2 cellular contexts compared by ENCODE assay signal in the genomic region with DNA sequence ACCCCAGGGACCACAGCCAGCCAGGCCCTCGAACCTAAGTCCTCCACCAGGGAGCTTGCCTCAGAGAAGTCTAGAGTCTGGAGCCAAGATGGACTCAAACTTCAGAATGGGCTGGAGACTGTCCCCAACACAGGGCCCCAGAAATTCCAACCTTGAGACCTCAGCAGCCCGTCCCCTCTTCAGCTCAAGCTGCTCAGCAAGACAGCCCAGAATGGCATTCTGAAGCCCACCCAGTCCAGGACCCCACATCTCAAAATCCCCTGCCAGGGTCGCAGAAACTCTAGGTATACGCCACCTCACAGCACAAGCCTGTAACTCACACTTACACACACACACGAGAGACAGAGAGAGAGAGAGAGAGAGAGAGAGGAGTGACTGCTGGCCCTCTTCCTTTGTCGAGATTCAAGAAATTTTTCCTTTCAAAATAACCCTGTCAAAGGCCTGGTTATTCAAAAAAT.
TF ChIP-seq lines count a peak whose summit lies in the region.

No MANE protein-coding gene starts in this region.

TF ChIP-seq in HEK293, 187 proteins besides CTCF, POLR2A, EP300 and RAD21:
- TF ChIP-seq BCL11B (tag by site-specific recombination; IDR thresholded peaks at IDR 0.05; ENCODE audit: low read depth) = no peak
- TF ChIP-seq ZNF596 (tag by site-specific recombination; IDR thresholded peaks at IDR 0.05) = 0 out of 2 replicates have a peak, but pooled peaks have one; percentile 25
- no peak for TF ChIP-seq ZNF37A (tag by site-specific recombination; IDR thresholded peaks at IDR 0.05)
TF ChIP-seq in HEK293: peak in this region for 1.

TF ChIP-seq in K562, 482 proteins besides CTCF, POLR2A, EP300 and RAD21 (continues in another document):
- TF ChIP-seq, protein P1, sequence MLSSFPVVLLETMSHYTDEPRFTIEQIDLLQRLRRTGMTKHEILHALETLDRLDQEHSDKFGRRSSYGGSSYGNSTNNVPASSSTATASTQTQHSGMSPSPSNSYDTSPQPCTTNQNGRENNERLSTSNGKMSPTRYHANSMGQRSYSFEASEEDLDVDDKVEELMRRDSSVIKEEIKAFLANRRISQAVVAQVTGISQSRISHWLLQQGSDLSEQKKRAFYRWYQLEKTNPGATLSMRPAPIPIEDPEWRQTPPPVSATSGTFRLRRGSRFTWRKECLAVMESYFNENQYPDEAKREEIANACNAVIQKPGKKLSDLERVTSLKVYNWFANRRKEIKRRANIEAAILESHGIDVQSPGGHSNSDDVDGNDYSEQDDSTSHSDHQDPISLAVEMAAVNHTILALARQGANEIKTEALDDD (IDR thresholded peaks at IDR 0.05) = no peak
- TF ChIP-seq RBM25 (IDR thresholded peaks at IDR 0.05; ENCODE audit: low read depth, low read length, severe bottlenecking) (no peak), TCF7L2 (IDR thresholded peaks at IDR 0.05; ENCODE audit: low read depth, low read length) (0 out of 2 replicates have a peak, but pooled peaks have one; percentile 6), ELF4 (CRISPR knock-in tag; IDR thresholded peaks at IDR 0.05) (no peak), ZFP30 (CRISPR knock-in tag; IDR thresholded peaks at IDR 0.05; ENCODE audit: borderline replicate concordance) (no peak), DIDO1 (tag; IDR thresholded peaks at IDR 0.05; ENCODE audit: low read depth) (0 out of 2 replicates have a peak, but pooled peaks have one; percentile 23), GTF2E2 (tag; IDR thresholded peaks at IDR 0.05) (peak; percentile 72; the same call in 1 of the 2 replicates), HDGF (IDR thresholded peaks at IDR 0.05) (no peak), MTA2 (IDR thresholded peaks at IDR 0.05; ENCODE audit: low read depth) (peak; percentile 19; the same call in 1 of the 2 replicates), TAF1 (IDR thresholded peaks at IDR 0.05; ENCODE audit: control insufficient read depth, extremely low read depth, insufficient read depth, low read length, severe bottlenecking) (peak; percentile 16), ARNT (IDR thresholded peaks at IDR 0.05) (0 out of 4 replicates have a peak, but pooled peaks of 1 of the 2 experiments have one; percentile 14), SRSF3 (IDR thresholded peaks at IDR 0.05; ENCODE audit: insufficient read depth, low read length) (peak; percentile 32; the same call in 1 of the 2 replicates), MYNN (IDR thresholded peaks at IDR 0.05) (0 out of 2 replicates have a peak, but pooled peaks have one; percentile 1), MYNN (CRISPR knock-in tag; IDR thresholded peaks at IDR 0.05) (no peak), RNF2 (IDR thresholded peaks at IDR 0.05) (0 out of 2 replicates have a peak, but pooled peaks have one; percentile 1), TEAD1 (CRISPR knock-in tag; IDR thresholded peaks at IDR 0.05) (0 out of 4 replicates have a peak, but pooled peaks of 1 of the 2 experiments have one; percentile 14), NEUROD1 (IDR thresholded peaks at IDR 0.05; ENCODE audit: borderline replicate concordance, low read depth, low read length, partially characterized antibody) (peak; percentile 38), GATAD2A (IDR thresholded peaks at IDR 0.05) (peak; percentile 5; the same call in 1 of the 2 replicates), HSF4 (CRISPR knock-in tag; IDR thresholded peaks at IDR 0.05; ENCODE audit: borderline replicate concordance) (peak; percentile 37; the same call in 1 of the 2 replicates), XRCC5 (IDR thresholded peaks at IDR 0.05; ENCODE audit: low read depth, low read length) (peak; percentile 68; the same call in 1 of the 2 replicates), ZNF830 (CRISPR knock-in tag; IDR thresholded peaks at IDR 0.05) (0 out of 2 replicates have a peak, but pooled peaks have one; percentile 10), FOSL1 (tag; conservative IDR thresholded peaks at IDR 0.05) (peak; percentile 52; the same call in 1 of the 2 replicates), BACH1 (tag; IDR thresholded peaks at IDR 0.05) (0 out of 2 replicates have a peak, but pooled peaks have one; percentile 43), FOXJ2 (tag; IDR thresholded peaks at IDR 0.05) (no peak), ZNF133 (CRISPR knock-in tag; IDR thresholded peaks at IDR 0.05) (no peak), SIN3A (IDR thresholded peaks at IDR 0.05; ENCODE audit: borderline replicate concordance in 2 of 2, control insufficient read depth in 1 of 2, low read depth in 2 of 2, low read length in 2 of 2) (0 out of 4 replicates have a peak, but pooled peaks of 1 of the 2 experiments have one; percentile 10)
- TF ChIP-seq, protein P2, sequence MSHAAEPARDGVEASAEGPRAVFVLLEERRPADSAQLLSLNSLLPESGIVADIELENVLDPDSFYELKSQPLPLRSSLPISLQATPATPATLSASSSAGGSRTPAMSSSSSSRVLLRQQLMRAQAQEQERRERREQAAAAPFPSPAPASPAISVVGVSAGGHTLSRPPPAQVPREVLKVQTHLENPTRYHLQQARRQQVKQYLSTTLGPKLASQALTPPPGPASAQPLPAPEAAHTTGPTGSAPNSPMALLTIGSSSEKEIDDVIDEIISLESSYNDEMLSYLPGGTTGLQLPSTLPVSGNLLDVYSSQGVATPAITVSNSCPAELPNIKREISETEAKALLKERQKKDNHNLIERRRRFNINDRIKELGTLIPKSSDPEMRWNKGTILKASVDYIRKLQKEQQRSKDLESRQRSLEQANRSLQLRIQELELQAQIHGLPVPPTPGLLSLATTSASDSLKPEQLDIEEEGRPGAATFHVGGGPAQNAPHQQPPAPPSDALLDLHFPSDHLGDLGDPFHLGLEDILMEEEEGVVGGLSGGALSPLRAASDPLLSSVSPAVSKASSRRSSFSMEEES (CRISPR knock-in tag; IDR thresholded peaks at IDR 0.05) = no peak
- TF ChIP-seq, protein P3, sequence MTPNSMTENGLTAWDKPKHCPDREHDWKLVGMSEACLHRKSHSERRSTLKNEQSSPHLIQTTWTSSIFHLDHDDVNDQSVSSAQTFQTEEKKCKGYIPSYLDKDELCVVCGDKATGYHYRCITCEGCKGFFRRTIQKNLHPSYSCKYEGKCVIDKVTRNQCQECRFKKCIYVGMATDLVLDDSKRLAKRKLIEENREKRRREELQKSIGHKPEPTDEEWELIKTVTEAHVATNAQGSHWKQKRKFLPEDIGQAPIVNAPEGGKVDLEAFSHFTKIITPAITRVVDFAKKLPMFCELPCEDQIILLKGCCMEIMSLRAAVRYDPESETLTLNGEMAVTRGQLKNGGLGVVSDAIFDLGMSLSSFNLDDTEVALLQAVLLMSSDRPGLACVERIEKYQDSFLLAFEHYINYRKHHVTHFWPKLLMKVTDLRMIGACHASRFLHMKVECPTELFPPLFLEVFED (CRISPR knock-in tag; conservative IDR thresholded peaks at IDR 0.05) = 0 out of 2 replicates have a peak, but pooled peaks have one; percentile 9
- TF ChIP-seq, protein P4, sequence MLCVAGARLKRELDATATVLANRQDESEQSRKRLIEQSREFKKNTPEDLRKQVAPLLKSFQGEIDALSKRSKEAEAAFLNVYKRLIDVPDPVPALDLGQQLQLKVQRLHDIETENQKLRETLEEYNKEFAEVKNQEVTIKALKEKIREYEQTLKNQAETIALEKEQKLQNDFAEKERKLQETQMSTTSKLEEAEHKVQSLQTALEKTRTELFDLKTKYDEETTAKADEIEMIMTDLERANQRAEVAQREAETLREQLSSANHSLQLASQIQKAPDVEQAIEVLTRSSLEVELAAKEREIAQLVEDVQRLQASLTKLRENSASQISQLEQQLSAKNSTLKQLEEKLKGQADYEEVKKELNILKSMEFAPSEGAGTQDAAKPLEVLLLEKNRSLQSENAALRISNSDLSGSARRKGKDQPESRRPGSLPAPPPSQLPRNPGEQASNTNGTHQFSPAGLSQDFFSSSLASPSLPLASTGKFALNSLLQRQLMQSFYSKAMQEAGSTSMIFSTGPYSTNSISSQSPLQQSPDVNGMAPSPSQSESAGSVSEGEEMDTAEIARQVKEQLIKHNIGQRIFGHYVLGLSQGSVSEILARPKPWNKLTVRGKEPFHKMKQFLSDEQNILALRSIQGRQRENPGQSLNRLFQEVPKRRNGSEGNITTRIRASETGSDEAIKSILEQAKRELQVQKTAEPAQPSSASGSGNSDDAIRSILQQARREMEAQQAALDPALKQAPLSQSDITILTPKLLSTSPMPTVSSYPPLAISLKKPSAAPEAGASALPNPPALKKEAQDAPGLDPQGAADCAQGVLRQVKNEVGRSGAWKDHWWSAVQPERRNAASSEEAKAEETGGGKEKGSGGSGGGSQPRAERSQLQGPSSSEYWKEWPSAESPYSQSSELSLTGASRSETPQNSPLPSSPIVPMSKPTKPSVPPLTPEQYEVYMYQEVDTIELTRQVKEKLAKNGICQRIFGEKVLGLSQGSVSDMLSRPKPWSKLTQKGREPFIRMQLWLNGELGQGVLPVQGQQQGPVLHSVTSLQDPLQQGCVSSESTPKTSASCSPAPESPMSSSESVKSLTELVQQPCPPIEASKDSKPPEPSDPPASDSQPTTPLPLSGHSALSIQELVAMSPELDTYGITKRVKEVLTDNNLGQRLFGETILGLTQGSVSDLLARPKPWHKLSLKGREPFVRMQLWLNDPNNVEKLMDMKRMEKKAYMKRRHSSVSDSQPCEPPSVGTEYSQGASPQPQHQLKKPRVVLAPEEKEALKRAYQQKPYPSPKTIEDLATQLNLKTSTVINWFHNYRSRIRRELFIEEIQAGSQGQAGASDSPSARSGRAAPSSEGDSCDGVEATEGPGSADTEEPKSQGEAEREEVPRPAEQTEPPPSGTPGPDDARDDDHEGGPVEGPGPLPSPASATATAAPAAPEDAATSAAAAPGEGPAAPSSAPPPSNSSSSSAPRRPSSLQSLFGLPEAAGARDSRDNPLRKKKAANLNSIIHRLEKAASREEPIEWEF (CRISPR knock-in tag; IDR thresholded peaks at IDR 0.05) = peak; percentile 54; the same call in 1 of the 2 replicates
- TF ChIP-seq, protein P5, sequence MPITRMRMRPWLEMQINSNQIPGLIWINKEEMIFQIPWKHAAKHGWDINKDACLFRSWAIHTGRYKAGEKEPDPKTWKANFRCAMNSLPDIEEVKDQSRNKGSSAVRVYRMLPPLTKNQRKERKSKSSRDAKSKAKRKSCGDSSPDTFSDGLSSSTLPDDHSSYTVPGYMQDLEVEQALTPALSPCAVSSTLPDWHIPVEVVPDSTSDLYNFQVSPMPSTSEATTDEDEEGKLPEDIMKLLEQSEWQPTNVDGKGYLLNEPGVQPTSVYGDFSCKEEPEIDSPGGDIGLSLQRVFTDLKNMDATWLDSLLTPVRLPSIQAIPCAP (CRISPR knock-in tag; IDR thresholded peaks at IDR 0.05; ENCODE audit: borderline replicate concordance) = 0 out of 2 replicates have a peak, but pooled peaks have one; percentile 17
- TF ChIP-seq, protein P6, sequence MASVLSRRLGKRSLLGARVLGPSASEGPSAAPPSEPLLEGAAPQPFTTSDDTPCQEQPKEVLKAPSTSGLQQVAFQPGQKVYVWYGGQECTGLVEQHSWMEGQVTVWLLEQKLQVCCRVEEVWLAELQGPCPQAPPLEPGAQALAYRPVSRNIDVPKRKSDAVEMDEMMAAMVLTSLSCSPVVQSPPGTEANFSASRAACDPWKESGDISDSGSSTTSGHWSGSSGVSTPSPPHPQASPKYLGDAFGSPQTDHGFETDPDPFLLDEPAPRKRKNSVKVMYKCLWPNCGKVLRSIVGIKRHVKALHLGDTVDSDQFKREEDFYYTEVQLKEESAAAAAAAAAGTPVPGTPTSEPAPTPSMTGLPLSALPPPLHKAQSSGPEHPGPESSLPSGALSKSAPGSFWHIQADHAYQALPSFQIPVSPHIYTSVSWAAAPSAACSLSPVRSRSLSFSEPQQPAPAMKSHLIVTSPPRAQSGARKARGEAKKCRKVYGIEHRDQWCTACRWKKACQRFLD (CRISPR knock-in tag; IDR thresholded peaks at IDR 0.05) = peak; percentile 86
- TF ChIP-seq, protein P7, sequence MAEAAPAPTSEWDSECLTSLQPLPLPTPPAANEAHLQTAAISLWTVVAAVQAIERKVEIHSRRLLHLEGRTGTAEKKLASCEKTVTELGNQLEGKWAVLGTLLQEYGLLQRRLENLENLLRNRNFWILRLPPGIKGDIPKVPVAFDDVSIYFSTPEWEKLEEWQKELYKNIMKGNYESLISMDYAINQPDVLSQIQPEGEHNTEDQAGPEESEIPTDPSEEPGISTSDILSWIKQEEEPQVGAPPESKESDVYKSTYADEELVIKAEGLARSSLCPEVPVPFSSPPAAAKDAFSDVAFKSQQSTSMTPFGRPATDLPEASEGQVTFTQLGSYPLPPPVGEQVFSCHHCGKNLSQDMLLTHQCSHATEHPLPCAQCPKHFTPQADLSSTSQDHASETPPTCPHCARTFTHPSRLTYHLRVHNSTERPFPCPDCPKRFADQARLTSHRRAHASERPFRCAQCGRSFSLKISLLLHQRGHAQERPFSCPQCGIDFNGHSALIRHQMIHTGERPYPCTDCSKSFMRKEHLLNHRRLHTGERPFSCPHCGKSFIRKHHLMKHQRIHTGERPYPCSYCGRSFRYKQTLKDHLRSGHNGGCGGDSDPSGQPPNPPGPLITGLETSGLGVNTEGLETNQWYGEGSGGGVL (CRISPR knock-in tag; IDR thresholded peaks at IDR 0.05) = 0 out of 2 replicates have a peak, but pooled peaks have one; percentile 24
- TF ChIP-seq, protein P8, sequence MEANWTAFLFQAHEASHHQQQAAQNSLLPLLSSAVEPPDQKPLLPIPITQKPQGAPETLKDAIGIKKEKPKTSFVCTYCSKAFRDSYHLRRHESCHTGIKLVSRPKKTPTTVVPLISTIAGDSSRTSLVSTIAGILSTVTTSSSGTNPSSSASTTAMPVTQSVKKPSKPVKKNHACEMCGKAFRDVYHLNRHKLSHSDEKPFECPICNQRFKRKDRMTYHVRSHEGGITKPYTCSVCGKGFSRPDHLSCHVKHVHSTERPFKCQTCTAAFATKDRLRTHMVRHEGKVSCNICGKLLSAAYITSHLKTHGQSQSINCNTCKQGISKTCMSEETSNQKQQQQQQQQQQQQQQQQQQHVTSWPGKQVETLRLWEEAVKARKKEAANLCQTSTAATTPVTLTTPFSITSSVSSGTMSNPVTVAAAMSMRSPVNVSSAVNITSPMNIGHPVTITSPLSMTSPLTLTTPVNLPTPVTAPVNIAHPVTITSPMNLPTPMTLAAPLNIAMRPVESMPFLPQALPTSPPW (CRISPR knock-in tag; IDR thresholded peaks at IDR 0.05) = peak; percentile 40; the same call in 1 of the 2 replicates
- TF ChIP-seq, protein P9, sequence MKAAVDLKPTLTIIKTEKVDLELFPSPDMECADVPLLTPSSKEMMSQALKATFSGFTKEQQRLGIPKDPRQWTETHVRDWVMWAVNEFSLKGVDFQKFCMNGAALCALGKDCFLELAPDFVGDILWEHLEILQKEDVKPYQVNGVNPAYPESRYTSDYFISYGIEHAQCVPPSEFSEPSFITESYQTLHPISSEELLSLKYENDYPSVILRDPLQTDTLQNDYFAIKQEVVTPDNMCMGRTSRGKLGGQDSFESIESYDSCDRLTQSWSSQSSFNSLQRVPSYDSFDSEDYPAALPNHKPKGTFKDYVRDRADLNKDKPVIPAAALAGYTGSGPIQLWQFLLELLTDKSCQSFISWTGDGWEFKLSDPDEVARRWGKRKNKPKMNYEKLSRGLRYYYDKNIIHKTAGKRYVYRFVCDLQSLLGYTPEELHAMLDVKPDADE (conservative IDR thresholded peaks at IDR 0.05; ENCODE audit: control insufficient read depth, low read depth, low read length) = 0 out of 2 replicates have a peak, but pooled peaks have one; percentile 3
